8 cellular contexts compared by ENCODE assay signal in the genomic region with DNA sequence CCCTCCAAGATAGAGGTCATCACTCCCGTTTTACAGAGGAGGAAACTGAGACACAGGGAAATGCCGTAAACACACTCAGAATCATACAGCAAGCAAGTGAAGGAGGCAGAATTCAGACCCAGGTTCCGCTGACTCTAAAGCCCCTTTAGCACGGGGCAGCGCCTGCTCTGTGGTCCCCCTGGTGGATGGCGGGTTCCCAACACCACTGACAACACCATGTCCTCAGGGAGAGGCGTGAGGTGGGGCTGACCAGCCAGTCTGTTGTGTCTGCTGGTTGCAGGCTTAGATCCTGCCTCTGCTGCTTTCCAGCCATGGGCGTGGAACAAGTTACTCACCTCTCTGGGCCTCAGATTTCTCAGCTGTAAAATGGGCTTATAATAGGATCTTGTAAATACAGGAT.
DNase-seq lines count a peak whose midpoint lies in the region; ATAC-seq, FAIRE-seq and TF ChIP-seq lines count a peak whose summit lies in the region.

No MANE protein-coding gene starts in this region.

- H3K36me3 ChIP-seq in adrenal gland (replicated peaks in 1 of 2) (no peaks in the 10 kb centered on the region), left lung (no peaks in the 10 kb centered on the region)

- H3K4me1 ChIP-seq in adrenal gland (replicated peaks in 1 of 2), result no peaks in the 10 kb centered on the region
- H3K4me1 ChIP-seq in left lung, result no peaks in the 10 kb centered on the region

- peak in 4 of 6 experiments; percentile 15 to 48 (median 40) for TF ChIP-seq CTCF in adrenal gland (IDR thresholded peaks at IDR 0.05)
- TF ChIP-seq CTCF in left lung (IDR thresholded peaks at IDR 0.05), result peak; percentile 35 to 51

- WGBS in adrenal gland, 4 donors, result 34 to 48% (median 40%) methylated on average over 7 to 8 of the region's 8 CpGs

- peak; percentile 35 for DNase-seq in COLO668 (lab: John Stamatoyannopoulos, UW; ENCODE audit: unreplicated experiment)
- peak; percentile 48 for DNase-seq in HTR-8/SVneo (ENCODE audit: insufficient read length, low spot score)
- peak in 4 of 7 donors; percentile 15 to 62 (median 30) for DNase-seq in adrenal gland
- no peak for DNase-seq in left lung
- DNase-seq in GM12891 (ENCODE audit: insufficient read length, low spot score), result no peak
- no peak for DNase-seq in NCI-H1930 (lab: John Stamatoyannopoulos, UW)

- FAIRE-seq in HTR-8/SVneo (lab: Jason Lieb, UNC) (no peak), GM12891 (lab: Jason Lieb, UNC) (no peak)

- H3K27me3 ChIP-seq in adrenal gland (peaks cover 12% of the 10 kb centered on the region), left lung (peaks cover 4 to 73% of the 10 kb centered on the region in 2 donors)

- ATAC-seq in left lung (peak; percentile 70), GM19328 (IDR thresholded peaks at IDR 0.05; ENCODE audit: unreplicated experiment) (no peak), HG02571 (IDR thresholded peaks at IDR 0.05; ENCODE audit: unreplicated experiment) (no peak)

- intact Hi-C loops in adrenal gland (cut with DNase I) (no loop called here), left lung (cut with DNase I) (loop anchor here in 1 of 2 donors (10.0 kb wide), 1 partner anchor 321 kb away; no protein-coding TSS in a partner anchor)

- TF ChIP-seq POLR2A in adrenal gland (IDR thresholded peaks at IDR 0.05) (no peak), GM12891 (IDR thresholded peaks at IDR 0.05; ENCODE audit: low read depth, low read length) (no peak)

- H3K27ac ChIP-seq in adrenal gland, result no peak overlapping the region
- no peak overlapping the region for H3K27ac ChIP-seq in left lung

- H3K4me3 ChIP-seq in adrenal gland (no peak overlapping the region), left lung (no peak overlapping the region)

- H3K9me3 ChIP-seq in adrenal gland (replicated peaks in 1 of 3) (no peaks in the 10 kb centered on the region), left lung (no peaks in the 10 kb centered on the region)

TF ChIP-seq in GM12891, 5 proteins besides CTCF, POLR2A, EP300 and RAD21:
- TF ChIP-seq SPI1 (IDR thresholded peaks at IDR 0.05; ENCODE audit: low read depth, low read length), result no peak
- TF ChIP-seq POLR2AphosphoS5 (IDR thresholded peaks at IDR 0.05; ENCODE audit: low read depth, low read length), result no peak
- no peak for TF ChIP-seq TAF1 (IDR thresholded peaks at IDR 0.05; ENCODE audit: low read depth, low read length)
- no peak for TF ChIP-seq PAX5 (IDR thresholded peaks at IDR 0.05; ENCODE audit: insufficient read depth, low read length, severe bottlenecking)
- TF ChIP-seq POU2F2 (IDR thresholded peaks at IDR 0.05; ENCODE audit: low read depth, low read length), result no peak

Comparison
In these comparisons a context has a peak if more than half of its experiments do, and no peak if none do; other contexts are left out.
1. DNase-seq: peak in COLO668 (single experiment), HTR-8/SVneo (single experiment) and adrenal gland (4 of 7); none in left lung (0 of 2), GM12891 (single experiment) and NCI-H1930 (0 of 2).